18 cellular contexts compared by ENCODE assay signal in genomic region chr20:62580733-62581132, GRCh38.
"Had no signal": no experiment of that assay in that cellular context is flagged by ENCODE, and none has a peak within 500 bp of the region (broad histone marks: within the 10 kb centered on the region; RNA-seq: fewer than 3 reads in every experiment).

No MANE protein-coding gene starts in this region.

- H3K4me1 ChIP-seq: lower lobe of right lung, prostate gland, uterus had no signal

- H3K9me3 ChIP-seq: esophagus muscularis mucosa, gastroesophageal sphincter, lower lobe of right lung, prostate gland, tibial artery, upper lobe of left lung, uterus had no signal

- H2AFZ ChIP-seq: parathyroid adenoma had no signal

- FAIRE-seq: colon, small intestine had no signal

- H3K9ac ChIP-seq: parathyroid adenoma had no signal

- DNase-seq: effector memory CD8-positive, alpha-beta T cell; glutamatergic neuron; islet precursor cell; lower lobe of right lung; retina; small intestine; stimulated activated CD4-positive, alpha-beta T cell treated with anti-CD3 and anti-CD28 coated beads, Interleukin-12 subunit alpha, Interleukin-12 subunit beta, amount 100 ng/mL, for 4 hours; stimulated activated naive CD4-positive, alpha-beta T cell treated with Interleukin-2 at 50 U/mL for 16 hours; tibial artery; uterus had no signal

- H3K79me2 ChIP-seq: parathyroid adenoma had no signal

- ATAC-seq: effector memory CD8-positive, alpha-beta T cell; gastroesophageal sphincter; left lobe of liver; lower lobe of right lung had no signal

- H3K4me3 ChIP-seq: esophagus muscularis mucosa, gastroesophageal sphincter, lower lobe of right lung, prostate gland, tibial artery, upper lobe of left lung, uterus had no signal

- H3K27ac ChIP-seq: epithelial cell of prostate, esophagus muscularis mucosa, gastroesophageal sphincter, lower lobe of right lung, parathyroid adenoma, prostate gland, tibial artery, upper lobe of left lung, uterus had no signal

- H3K36me3 ChIP-seq: esophagus muscularis mucosa, gastroesophageal sphincter, lower lobe of right lung, prostate gland, tibial artery, upper lobe of left lung, uterus had no signal
